Comparison of ENCODE assay signal across 12 cellular contexts in the genomic region with DNA sequence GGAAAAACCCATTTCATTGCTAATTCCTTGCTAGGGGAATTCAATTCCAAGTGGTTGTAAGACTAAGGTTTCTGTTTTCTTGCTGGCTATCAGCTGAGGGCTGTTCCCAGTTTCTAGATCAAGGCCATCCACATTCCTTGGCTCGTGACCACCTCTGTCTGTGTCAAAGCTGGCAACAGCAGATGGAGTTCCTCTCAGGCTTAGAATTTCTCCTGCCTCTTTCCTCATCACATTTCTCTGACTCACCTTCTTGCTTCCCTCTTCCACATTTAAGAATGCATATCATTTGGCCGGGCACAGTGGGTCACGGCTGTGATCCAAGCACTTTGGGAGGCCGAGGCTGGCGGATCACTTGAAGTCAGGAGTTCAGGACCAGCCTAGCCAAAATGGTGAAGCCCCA. TPM values are rescaled to one million over a fixed set of nuclear protein-coding genes. Genes with fewer than 3 reads are reported as not detected.
DNase-seq lines count a peak whose midpoint lies in the region; ATAC-seq, FAIRE-seq and TF ChIP-seq lines count a peak whose summit lies in the region.
"Had no signal": no experiment of that assay in that cellular context is flagged by ENCODE, and none has a peak within 500 bp of the region (broad histone marks: within the 10 kb centered on the region; RNA-seq: fewer than 3 reads in every experiment).

No MANE protein-coding gene starts in this region.

- DNase-seq in EH (ENCODE audit: low read depth) = peak; percentile 63
- peak; percentile 26 for DNase-seq in choroid plexus epithelial cell (ENCODE audit: low read depth)
- DNase-seq in iris pigment epithelial cell (ENCODE audit: low read depth) = peak; percentile 59
- no peak for DNase-seq in H54 (ENCODE audit: insufficient read length, low spot score)
- DNase-seq in effector memory CD4-positive, alpha-beta T cell = no peak
- DNase-seq in stimulated activated naive CD8-positive, alpha-beta T cell treated with anti-CD3 and anti-CD28 coated beads, Interleukin-15, Interleukin-2, amounts not matched to agents 100 U/mL and 50 U/mL, for 24 hours = no peak
- DNase-seq: activated CD4-positive, alpha-beta memory T cell treated with anti-CD3 and anti-CD28 coated beads for 36 hours; nucleus accumbens; SK-N-SH had no signal

- no peak for TF ChIP-seq POLR2A in H54 (IDR thresholded peaks at IDR 0.05; ENCODE audit: low read depth, low read length)

- ATAC-seq in HG03025 (IDR thresholded peaks at IDR 0.05; ENCODE audit: low FRiP score, unreplicated experiment) = no peak
- no peak for ATAC-seq in stimulated activated naive CD8-positive, alpha-beta T cell treated with anti-CD3 and anti-CD28 coated beads, Interleukin-15, Interleukin-2, amounts not matched to agents 100 U/mL and 50 U/mL, for 24 hours

- no peaks in the 10 kb centered on the region for H3K36me3 ChIP-seq in skeletal muscle tissue (ENCODE audit: control insufficient read depth in 3 of 3, insufficient read depth in 3 of 3, low read length in 3 of 3)
- no peaks in the 10 kb centered on the region for H3K36me3 ChIP-seq in effector memory CD4-positive, alpha-beta T cell (ENCODE audit: control insufficient read depth, insufficient read depth, low read length)

- no peaks in the 10 kb centered on the region for H3K9me3 ChIP-seq in skeletal muscle tissue (ENCODE audit: control insufficient read depth in 3 of 3, low read length in 3 of 3)
- H3K9me3 ChIP-seq in effector memory CD4-positive, alpha-beta T cell (ENCODE audit: control insufficient read depth, low read length) = no peaks in the 10 kb centered on the region
- H3K9me3 ChIP-seq: SK-N-SH had no signal

- FAIRE-seq in H54 (lab: Jason Lieb, UNC) = no peak
- FAIRE-seq: frontal cortex had no signal

- no peaks in the 10 kb centered on the region for H3K27me3 ChIP-seq in skeletal muscle tissue (ENCODE audit: control insufficient read depth in 3 of 3, insufficient read depth in 3 of 3, low read length in 3 of 3)
- no peaks in the 10 kb centered on the region for H3K27me3 ChIP-seq in effector memory CD4-positive, alpha-beta T cell (replicated peaks; ENCODE audit: control insufficient read depth, insufficient read depth, low read length, poor library complexity, severe bottlenecking)

- peak overlapping the region; percentile 5 for H3K27ac ChIP-seq in skeletal muscle tissue (ENCODE audit: low read depth, low read length)
- no peak overlapping the region for H3K27ac ChIP-seq in effector memory CD4-positive, alpha-beta T cell (ENCODE audit: insufficient read depth, low read length, poor library complexity, severe bottlenecking)

- H3K9ac ChIP-seq in skeletal muscle tissue (ENCODE audit: low read depth in 1 of 3, low read length in 3 of 3) = no peak overlapping the region
- H3K9ac ChIP-seq: SK-N-SH had no signal

- H3K4me1 ChIP-seq in skeletal muscle tissue (ENCODE audit: control insufficient read depth in 3 of 3, insufficient read depth in 3 of 3, low read length in 3 of 3) = peaks cover 23 to 43% (median 28%) of the 10 kb centered on the region in 3 donors
- H3K4me1 ChIP-seq in effector memory CD4-positive, alpha-beta T cell (ENCODE audit: control insufficient read depth, insufficient read depth, low read length, poor library complexity, severe bottlenecking) = no peaks in the 10 kb centered on the region

- H3K4me3 ChIP-seq in choroid plexus epithelial cell (ENCODE audit: low read depth, low read length) = no peak overlapping the region
- H3K4me3 ChIP-seq in skeletal muscle tissue (ENCODE audit: low read length in 3 of 3) = no peak overlapping the region
- no peak overlapping the region for H3K4me3 ChIP-seq in effector memory CD4-positive, alpha-beta T cell (ENCODE audit: insufficient read depth, low read depth, low read length, poor library complexity, severe bottlenecking)

- TF ChIP-seq CTCF in choroid plexus epithelial cell (conservative IDR thresholded peaks at IDR 0.05; ENCODE audit: low read depth, low read length) = no peak

RNA-seq across cellular contexts. Expression of a gene that starts 19.0 kb away (rescaled TPM):
- total RNA-seq in skeletal muscle tissue = 12.5 TPM
- total RNA-seq: activated CD4-positive, alpha-beta memory T cell treated with anti-CD3 and anti-CD28 coated beads for 36 hours had no signal

Comparison
In these comparisons a context has a peak if more than half of its experiments do, and no peak if none do; other contexts are left out.
1. DNase-seq: peak in EH (single experiment), choroid plexus epithelial cell (single experiment) and iris pigment epithelial cell (single experiment); none in H54 (single experiment), effector memory CD4-positive, alpha-beta T cell (0 of 3) and stimulated activated naive CD8-positive, alpha-beta T cell treated with anti-CD3 and anti-CD28 coated beads, Interleukin-15, Interleukin-2, amounts not matched to agents 100 U/mL and 50 U/mL, for 24 hours (single experiment).